In genomic region chr16:25707982-25708583, GRCh38 we compare ENCODE assay signal across 9 cellular contexts. TPM values are rescaled to one million over a fixed set of nuclear protein-coding genes. Genes with fewer than 3 reads are reported as not detected.
DNase-seq lines count a peak whose midpoint lies in the region; ATAC-seq and TF ChIP-seq lines count a peak whose summit lies in the region.
"Had no signal": no experiment of that assay in that cellular context is flagged by ENCODE, and none has a peak within 500 bp of the region (broad histone marks: within the 10 kb centered on the region; RNA-seq: fewer than 3 reads in every experiment).

No MANE protein-coding gene starts in this region.

- ATAC-seq in PC-3, result no peak
- ATAC-seq in GM21390 (IDR thresholded peaks at IDR 0.05; ENCODE audit: unreplicated experiment), result no peak
- no peak for ATAC-seq in upper lobe of left lung (ENCODE audit: low FRiP score in 2 of 2)

- no peaks in the 10 kb centered on the region for H3K4me1 ChIP-seq in PC-3 (ENCODE audit: insufficient read depth, low read length)
- H3K4me1 ChIP-seq in upper lobe of left lung, result no peaks in the 10 kb centered on the region

- no peaks in the 10 kb centered on the region for H4K20me1 ChIP-seq in PC-3 (ENCODE audit: low read length)

- intact Hi-C loops in PC-3 (cut with micrococcal nuclease), result no loop called here

- WGBS in upper lobe of left lung, 2 donors, result 35 to 46% methylated on average over 3 of the region's 3 CpGs

- no peak overlapping the region for H2AFZ ChIP-seq in PC-3 (ENCODE audit: low read length)

- H3K9me3 ChIP-seq in AG04450 (ENCODE audit: control insufficient read depth, insufficient read depth, low read length), result peaks cover 18% of the 10 kb centered on the region
- H3K9me3 ChIP-seq in PC-3 (ENCODE audit: low read length), result no peaks in the 10 kb centered on the region
- H3K9me3 ChIP-seq in upper lobe of left lung, result no peaks in the 10 kb centered on the region
- H3K9me3 ChIP-seq: thoracic aorta had no signal

- no peak for TF ChIP-seq POLR2A in upper lobe of left lung (IDR thresholded peaks at IDR 0.05)

- no peaks in the 10 kb centered on the region for H3K36me3 ChIP-seq in PC-3 (ENCODE audit: low read depth, low read length)
- H3K36me3 ChIP-seq in upper lobe of left lung, result no peaks in the 10 kb centered on the region
- H3K36me3 ChIP-seq: thoracic aorta had no signal

- TF ChIP-seq CTCF in AG04450 (IDR thresholded peaks at IDR 0.05; ENCODE audit: low read depth, low read length), result 0 out of 2 replicates have a peak, but pooled peaks have one; percentile 6
- TF ChIP-seq CTCF in GM12872 (IDR thresholded peaks at IDR 0.05; ENCODE audit: insufficient read depth, low read depth, low read length), result peak; percentile 61
- peak; percentile 59 for TF ChIP-seq CTCF in PC-3 (conservative IDR thresholded peaks at IDR 0.05; ENCODE audit: low read depth, low read length)
- TF ChIP-seq CTCF in fibroblast of mammary gland (conservative IDR thresholded peaks at IDR 0.05; ENCODE audit: control insufficient read depth, insufficient read depth, low read depth, low read length), result peak; percentile 34
- TF ChIP-seq CTCF in upper lobe of left lung (IDR thresholded peaks at IDR 0.05), result peak in 1 of 6 experiments; percentile 19

- no peak overlapping the region for H3K4me3 ChIP-seq in AG04450 (ENCODE audit: low read depth, low read length)
- no peak overlapping the region for H3K4me3 ChIP-seq in PC-3 (ENCODE audit: low read length)
- H3K4me3 ChIP-seq in fibroblast of mammary gland (ENCODE audit: control insufficient read depth, low read depth, low read length), result no peak overlapping the region
- no peak overlapping the region for H3K4me3 ChIP-seq in upper lobe of left lung
- H3K4me3 ChIP-seq: thoracic aorta had no signal

- H3K27me3 ChIP-seq in AG04450 (ENCODE audit: control insufficient read depth, insufficient read depth, low read length) (no peaks in the 10 kb centered on the region), PC-3 (ENCODE audit: low read length) (peaks cover 9% of the 10 kb centered on the region), upper lobe of left lung (no peaks in the 10 kb centered on the region)

- CTCF ChIA-PET in AG04450 (lab: Charles Lee), result no interaction called here
- CTCF ChIA-PET in PC-3 (lab: Charles Lee), result no interaction called here

- no peaks in the 10 kb centered on the region for H3K9me2 ChIP-seq in PC-3 (replicated peaks; ENCODE audit: low read length)

- H3K79me2 ChIP-seq in PC-3 (ENCODE audit: low read length), result no peaks in the 10 kb centered on the region

- H3F3A ChIP-seq in PC-3 (ENCODE audit: low read length, unreplicated experiment), result no peaks in the 10 kb centered on the region

- H3K9ac ChIP-seq in PC-3 (ENCODE audit: low read length), result no peak overlapping the region

- POLR2A ChIA-PET in AG04450 (lab: Yijun Ruan, JAX) (no interaction called here), PC-3 (lab: Charles Lee; ENCODE audit: unreplicated experiment) (no interaction called here)

- BruUV-seq in PC-3 (replicated peaks; lab: Mats Ljungman, UMichigan), result no TSS peak

- TF ChIP-seq EP300 in upper lobe of left lung (IDR thresholded peaks at IDR 0.05), result no peak

- H3K4me2 ChIP-seq in PC-3 (ENCODE audit: low read length), result no peak overlapping the region

- no peak for DNase-seq in AG04450 (ENCODE audit: low read depth, low spot score)
- DNase-seq in PC-3, result peak; percentile 49
- DNase-seq in fibroblast of mammary gland (ENCODE audit: low read depth), result peak; percentile 14
- DNase-seq in stimulated activated naive CD4-positive, alpha-beta T cell (lab: John Stamatoyannopoulos, UW), result no peak
- no peak for DNase-seq in upper lobe of left lung
- no peak for DNase-seq in dedifferentiated amniotic fluid mesenchymal stem cell (ENCODE audit: extremely low spot score)

- H3K27ac ChIP-seq in AG04450 (ENCODE audit: low read depth, low read length) (no peak overlapping the region), PC-3 (ENCODE audit: low read length) (no peak overlapping the region), upper lobe of left lung (no peak overlapping the region)
- H3K27ac ChIP-seq: thoracic aorta had no signal

RNA-seq across cellular contexts. Expression of gene HS3ST4, which starts 16.3 kb away (rescaled TPM):
- not detected in 2 replicates for polyA plus RNA-seq in AG04450 (2011; rRNA removed)
- polyA minus RNA-seq in AG04450 (2011; rRNA and poly(A)+ RNA removed), result not detected in 2 replicates
- total RNA-seq in PC-3 (2014; rRNA removed), result not detected in 2 replicates
- under 1 TPM in 3 of 6 donors, not detected in 3; 0.13 to 0.44 (median 0.17) TPM for total RNA-seq in upper lobe of left lung
- total RNA-seq: thoracic aorta had no signal

Comparison
In these comparisons a context has a peak if more than half of its experiments do, and no peak if none do; other contexts are left out.
1. DNase-seq: peak in PC-3 (single experiment) and fibroblast of mammary gland (single experiment); none in AG04450 (single experiment), stimulated activated naive CD4-positive, alpha-beta T cell (0 of 6), upper lobe of left lung (0 of 2) and dedifferentiated amniotic fluid mesenchymal stem cell (single experiment).